8 cellular contexts compared by ENCODE assay signal in the genomic region with DNA sequence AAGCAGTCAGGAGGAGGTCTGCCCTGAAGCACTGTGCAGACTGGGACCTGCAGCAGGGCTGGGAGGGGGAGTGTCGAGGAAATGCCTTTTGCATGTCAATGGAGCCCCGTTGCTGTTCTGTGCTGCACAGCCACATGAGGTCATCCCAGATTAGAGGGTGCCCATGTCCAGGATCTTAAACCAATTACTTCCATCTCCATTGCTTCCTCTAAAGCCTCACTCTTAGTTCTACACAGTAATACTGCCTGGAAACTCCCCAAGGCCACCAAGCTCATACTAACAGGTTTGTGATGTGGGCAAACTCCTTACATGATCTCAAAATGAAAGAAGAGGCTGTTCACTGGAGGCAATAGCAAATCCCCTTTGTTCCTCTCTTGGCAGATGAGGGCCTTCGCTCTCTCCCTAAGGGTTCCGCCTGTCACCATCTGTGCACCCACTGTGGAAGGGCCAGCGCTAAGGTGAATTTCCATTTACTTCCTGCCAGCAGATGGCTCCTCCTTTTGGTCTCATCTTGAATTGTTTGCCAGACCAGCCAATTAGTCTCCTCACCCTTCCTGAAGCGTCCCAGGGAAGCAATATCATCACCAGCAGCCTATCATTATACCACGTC.
DNase-seq lines count a peak whose midpoint lies in the region; ATAC-seq and TF ChIP-seq lines count a peak whose summit lies in the region.

No MANE protein-coding gene starts in this region.

- ATAC-seq in GM21529 (IDR thresholded peaks at IDR 0.05; ENCODE audit: unreplicated experiment) (peak; percentile 57), HG03108 (IDR thresholded peaks at IDR 0.05; ENCODE audit: unreplicated experiment) (no peak)

- DNase-seq in DMS53 treated with DMSO at 0.1 percent for 48 hours (lab: John Stamatoyannopoulos, UW; ENCODE audit: unreplicated experiment) (peak; percentile 31), NCI-H524 (lab: John Stamatoyannopoulos, UW) (peak; percentile 93 to 97), foreskin fibroblast (peak in 1 of 2 donors; percentile 55), DMS114 treated with DMSO at 0.1 percent for 48 hours (lab: John Stamatoyannopoulos, UW; ENCODE audit: unreplicated experiment) (no peak)
- no peak for DNase-seq in activated CD4-positive, alpha-beta T cell treated with anti-CD3 and anti-CD28 coated beads, Interleukin-2, amount 50 U/mL, for 1 hour
- DNase-seq in stimulated activated CD4-positive, alpha-beta T cell treated with anti-CD3 and anti-CD28 coated beads, Interleukin-15, amount 100 ng/mL, for 24 hours: no peak

- H3K4me3 ChIP-seq in foreskin fibroblast (ENCODE audit: low read depth in 1 of 2, low read length in 2 of 2): no peak overlapping the region

- peak; percentile 7 for TF ChIP-seq CTCF in foreskin fibroblast (IDR thresholded peaks at IDR 0.05; ENCODE audit: low read depth, low read length)

Comparison
In these comparisons a context has a peak if more than half of its experiments do, and no peak if none do; other contexts are left out.
1. DNase-seq: peak in DMS53 treated with DMSO at 0.1 percent for 48 hours (single experiment) and NCI-H524 (2 of 2); none in DMS114 treated with DMSO at 0.1 percent for 48 hours (single experiment), activated CD4-positive, alpha-beta T cell treated with anti-CD3 and anti-CD28 coated beads, Interleukin-2, amount 50 U/mL, for 1 hour (single experiment) and stimulated activated CD4-positive, alpha-beta T cell treated with anti-CD3 and anti-CD28 coated beads, Interleukin-15, amount 100 ng/mL, for 24 hours (single experiment).